Comparison of ENCODE assay signal across 15 cellular contexts in genomic region chr3:98701276-98701675, GRCh38.
DNase-seq lines count a peak whose midpoint lies in the region; ATAC-seq and TF ChIP-seq lines count a peak whose summit lies in the region.
"Had no signal": no experiment of that assay in that cellular context is flagged by ENCODE, and none has a peak within 500 bp of the region (broad histone marks: within the 10 kb centered on the region; RNA-seq: fewer than 3 reads in every experiment).

No MANE protein-coding gene starts in this region.

- H3K27ac Mint-ChIP-seq in HFFc6, result peak overlapping the region; percentile 18; the same call in 1 of the 2 replicates
- H3K27ac Mint-ChIP-seq: B cell; CD4-positive, alpha-beta memory T cell had no signal

- H3K9ac ChIP-seq in smooth muscle cell (ENCODE audit: low read depth), result no peak overlapping the region

- no peaks in the 10 kb centered on the region for H3K27me3 ChIP-seq in smooth muscle cell (ENCODE audit: low read depth)

- 0 out of 2 replicates have a peak, but pooled peaks cover 3% of the 10 kb centered on the region for H3K27me3 Mint-ChIP-seq in HFFc6 (ENCODE audit: insufficient read depth)
- H3K27me3 Mint-ChIP-seq in activated T-cell treated with anti-CD3 and anti-CD28 coated beads, Interleukin-2, amount 50 U/mL, for 4 hours (ENCODE audit: low read depth), result no peaks in the 10 kb centered on the region

- H3K36me3 ChIP-seq in smooth muscle cell (ENCODE audit: low read depth), result no peaks in the 10 kb centered on the region

- peak overlapping the region; percentile 17 for H3K4me2 ChIP-seq in smooth muscle cell
- H3K4me2 ChIP-seq: GM23338 had no signal

- no peak overlapping the region for H3K4me3 Mint-ChIP-seq in HFFc6
- no peak overlapping the region for H3K4me3 Mint-ChIP-seq in activated T-cell treated with anti-CD3 and anti-CD28 coated beads, Interleukin-2, amount 50 U/mL, for 4 hours
- H3K4me3 Mint-ChIP-seq: B cell; CD4-positive, alpha-beta memory T cell; GM23338 had no signal

- no peak for ATAC-seq in activated T-cell treated with anti-CD3 and anti-CD28 coated beads, Interleukin-2, amount 50 U/mL, for 4 hours
- ATAC-seq: GM12878, GM23338 had no signal

- H3K36me3 Mint-ChIP-seq in HFFc6 (ENCODE audit: low read depth), result no peaks in the 10 kb centered on the region
- no peaks in the 10 kb centered on the region for H3K36me3 Mint-ChIP-seq in activated T-cell treated with anti-CD3 and anti-CD28 coated beads, Interleukin-2, amount 50 U/mL, for 4 hours (ENCODE audit: insufficient read depth)
- H3K36me3 Mint-ChIP-seq: CD4-positive, alpha-beta memory T cell had no signal

- no peak overlapping the region for H2AFZ ChIP-seq in smooth muscle cell (ENCODE audit: low read depth)
- H2AFZ ChIP-seq: GM23338 had no signal

- no peaks in the 10 kb centered on the region for H3K79me2 ChIP-seq in smooth muscle cell (ENCODE audit: low read depth)

- no peaks in the 10 kb centered on the region for H3K9me3 ChIP-seq in smooth muscle cell (replicated peaks; ENCODE audit: low read depth)

- DNase-seq in HFFc6 (no peak), KBM-7 (peak; percentile 21), fibroblast of villous mesenchyme (ENCODE audit: low read depth) (peak; percentile 84), smooth muscle cell (lab: John Stamatoyannopoulos, UW; ENCODE audit: unreplicated experiment) (no peak), HCEC 1CT (no peak), C1 segment of cervical spinal cord (lab: John Stamatoyannopoulos, UW) (no peak)
- no peak for DNase-seq in activated T-cell treated with anti-CD3 and anti-CD28 coated beads, Interleukin-2, amount 50 U/mL, for 4 hours
- DNase-seq: CD4-positive, alpha-beta memory T cell; DMS79; H7 had no signal

- H3K4me3 ChIP-seq in fibroblast of villous mesenchyme (ENCODE audit: low read depth, low read length), result no peak overlapping the region
- H3K4me3 ChIP-seq in smooth muscle cell, result no peak overlapping the region
- H3K4me3 ChIP-seq: GM12878, GM23338 had no signal

- H3K4me1 ChIP-seq in smooth muscle cell (ENCODE audit: low read depth), result peaks cover 6% of the 10 kb centered on the region

- in situ Hi-C loops in KBM-7 (cut with MboI; ENCODE audit: low pct_unique_long_range_greater_than_20kb, low sequenced_read_pairs), result no loop called here

- TF ChIP-seq CTCF in HFFc6 (IDR thresholded peaks at IDR 0.05) (no peak), fibroblast of villous mesenchyme (IDR thresholded peaks at IDR 0.05; ENCODE audit: insufficient read depth, low read depth, low read length) (no peak), smooth muscle cell (IDR thresholded peaks at IDR 0.05; ENCODE audit: borderline replicate concordance, insufficient read depth, poor library complexity, severe bottlenecking) (no peak)

- WGBS in smooth muscle cell (ENCODE audit: low lambda C conversion rate), result 20% methylated on average over 1 of the region's 1 CpG

- peaks cover 6% of the 10 kb centered on the region for H3F3A ChIP-seq in smooth muscle cell (ENCODE audit: low read depth)

- peak overlapping the region; percentile 77 for H3K27ac ChIP-seq in smooth muscle cell (ENCODE audit: low read depth)
- H3K27ac ChIP-seq: C4-2B, HL-60 had no signal

- no peaks in the 10 kb centered on the region for H3K9me3 Mint-ChIP-seq in HFFc6
- no peaks in the 10 kb centered on the region for H3K9me3 Mint-ChIP-seq in activated T-cell treated with anti-CD3 and anti-CD28 coated beads, Interleukin-2, amount 50 U/mL, for 4 hours
- H3K9me3 Mint-ChIP-seq: CD4-positive, alpha-beta memory T cell; GM23338 had no signal

- H4K20me1 ChIP-seq in smooth muscle cell (ENCODE audit: low read depth), result no peaks in the 10 kb centered on the region

- H3K4me1 Mint-ChIP-seq in HFFc6 (ENCODE audit: low read depth), result peaks cover 62% of the 10 kb centered on the region
- no peaks in the 10 kb centered on the region for H3K4me1 Mint-ChIP-seq in activated T-cell treated with anti-CD3 and anti-CD28 coated beads, Interleukin-2, amount 50 U/mL, for 4 hours (ENCODE audit: low read depth)
- H3K4me1 Mint-ChIP-seq: B cell; CD4-positive, alpha-beta memory T cell had no signal

Comparison
In these comparisons a context has a peak if more than half of its experiments do, and no peak if none do; other contexts are left out.
1. DNase-seq: peak in KBM-7 (single experiment) and fibroblast of villous mesenchyme (single experiment); none in HFFc6 (single experiment), smooth muscle cell (single experiment), activated T-cell treated with anti-CD3 and anti-CD28 coated beads, Interleukin-2, amount 50 U/mL, for 4 hours (single experiment), HCEC 1CT (single experiment) and C1 segment of cervical spinal cord (0 of 14).